In genomic region chr1:27357281-27358037, GRCh38 we compare ENCODE assay signal across 1 cellular context.
TF ChIP-seq lines count a peak whose summit lies in the region.

No MANE protein-coding gene starts in this region.

TF ChIP-seq in H1, 55 proteins besides CTCF, POLR2A, EP300 and RAD21:
- no peak for TF ChIP-seq SIX5 (IDR thresholded peaks at IDR 0.05; ENCODE audit: low read depth, low read length)
- TF ChIP-seq KDM4A (IDR thresholded peaks at IDR 0.05; ENCODE audit: low read depth, low read length, severe bottlenecking), result no peak
- no peak for TF ChIP-seq BACH1 (IDR thresholded peaks at IDR 0.05; ENCODE audit: low read length)
- no peak for TF ChIP-seq USF2 (IDR thresholded peaks at IDR 0.05; ENCODE audit: low read length)
- TF ChIP-seq EGR1 (IDR thresholded peaks at IDR 0.05; ENCODE audit: borderline replicate concordance, low read depth, low read length), result peak; percentile 62; the same call in 1 of the 2 replicates
- no peak for TF ChIP-seq RFX5 (IDR thresholded peaks at IDR 0.05; ENCODE audit: borderline replicate concordance, low read depth, low read length)
- peak; percentile 56 for TF ChIP-seq CREB1 (IDR thresholded peaks at IDR 0.05)
- TF ChIP-seq NRF1 (IDR thresholded peaks at IDR 0.05; ENCODE audit: low read depth, low read length), result no peak
- no peak for TF ChIP-seq TAF7 (optimal IDR thresholded peaks at IDR 0.05; ENCODE audit: borderline replicate concordance, low read depth, low read length)
- TF ChIP-seq GABPA (IDR thresholded peaks at IDR 0.05; ENCODE audit: borderline replicate concordance, insufficient read depth, low read length), result peak; percentile 58; the same call in 1 of the 2 replicates
- peak; percentile 62; the same call in 1 of the 2 replicates for TF ChIP-seq TBP (IDR thresholded peaks at IDR 0.05; ENCODE audit: low read depth, low read length)
- TF ChIP-seq RXRA (IDR thresholded peaks at IDR 0.05; ENCODE audit: insufficient read depth, low read depth, low read length), result no peak
- TF ChIP-seq KDM1A (IDR thresholded peaks at IDR 0.05; ENCODE audit: borderline replicate concordance, low read length), result peak; percentile 69; the same call in 1 of the 2 replicates
- TF ChIP-seq TEAD4 (IDR thresholded peaks at IDR 0.05; ENCODE audit: low read depth, low read length), result 0 out of 2 replicates have a peak, but pooled peaks have one; percentile 9
- TF ChIP-seq SRF (IDR thresholded peaks at IDR 0.05; ENCODE audit: low read depth, low read length), result no peak
- TF ChIP-seq BRCA1 (IDR thresholded peaks at IDR 0.05; ENCODE audit: low read depth, low read length), result no peak
- TF ChIP-seq, protein P1, sequence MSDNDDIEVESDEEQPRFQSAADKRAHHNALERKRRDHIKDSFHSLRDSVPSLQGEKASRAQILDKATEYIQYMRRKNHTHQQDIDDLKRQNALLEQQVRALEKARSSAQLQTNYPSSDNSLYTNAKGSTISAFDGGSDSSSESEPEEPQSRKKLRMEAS (IDR thresholded peaks at IDR 0.05), result peak; percentile 89
- TF ChIP-seq CBX5 (IDR thresholded peaks at IDR 0.05; ENCODE audit: low read depth, low read length), result no peak
- TF ChIP-seq TCF12 (IDR thresholded peaks at IDR 0.05; ENCODE audit: low read depth, low read length), result peak; percentile 91; the same call in 1 of the 2 replicates
- peak; percentile 58 for TF ChIP-seq E2F6 (IDR thresholded peaks at IDR 0.05)
- no peak for TF ChIP-seq ATF3 (IDR thresholded peaks at IDR 0.05; ENCODE audit: insufficient read depth, low read depth, low read length)
- no peak for TF ChIP-seq KDM5A (IDR thresholded peaks at IDR 0.05; ENCODE audit: low read length)
- no peak for TF ChIP-seq RBBP5 (IDR thresholded peaks at IDR 0.05; ENCODE audit: borderline replicate concordance, low read depth, low read length)
- TF ChIP-seq SIN3A (conservative IDR thresholded peaks at IDR 0.05 in 1 of 2, IDR thresholded peaks at IDR 0.05 in 1 of 2; ENCODE audit: low read depth in 1 of 2, low read length in 2 of 2), result peak in 1 of 2 experiments; percentile 54; a peak in 1 of 4 replicates
- peak; percentile 85; the same call in 1 of the 2 replicates for TF ChIP-seq SP4 (IDR thresholded peaks at IDR 0.05; ENCODE audit: low read length)
- peak; percentile 29 for TF ChIP-seq EZH2 (IDR thresholded peaks at IDR 0.05; ENCODE audit: low read depth, low read length, severe bottlenecking)
- TF ChIP-seq SP1 (IDR thresholded peaks at IDR 0.05; ENCODE audit: low read depth, low read length), result 0 out of 2 replicates have a peak, but pooled peaks have one; percentile 57
TF ChIP-seq in H1: peak in this region for 13.
